8 cellular contexts compared by ENCODE assay signal in genomic region chr16:57764341-57765159, GRCh38. TPM values are rescaled to one million over a fixed set of nuclear protein-coding genes. Genes with fewer than 3 reads are reported as not detected.
A peak's percentile ranks its signal among the peaks of the same experiment; 100 is the strongest.
DNase-seq lines count a peak whose midpoint lies in the region; ATAC-seq, FAIRE-seq and TF ChIP-seq lines count a peak whose summit lies in the region.

No MANE protein-coding gene starts in this region.

- H3K4me1 ChIP-seq in keratinocyte (ENCODE audit: control insufficient read depth, extremely low read depth, insufficient read depth, low read length): peaks cover 18% of the 10 kb centered on the region

- CTCF ChIA-PET in activated CD4-positive, alpha-beta T cell treated with anti-CD3 and anti-CD28 coated beads, Interleukin-2, amount 10 ng/mL, durations not matched to agents 7 days and 5 days (lab: Charles Lee): no interaction called here

- peak overlapping the region; percentile 67 for H3K4me2 ChIP-seq in keratinocyte (ENCODE audit: control insufficient read depth, extremely low read depth, insufficient read depth, low read depth, low read length)

- H3K27me3 ChIP-seq in keratinocyte (ENCODE audit: control insufficient read depth, extremely low read depth, insufficient read depth, low read length): no peaks in the 10 kb centered on the region

- H3K79me2 ChIP-seq in keratinocyte (ENCODE audit: control insufficient read depth, insufficient read depth, low read length): no peaks in the 10 kb centered on the region

- POLR2A ChIA-PET in activated CD4-positive, alpha-beta T cell treated with anti-CD3 and anti-CD28 coated beads, Interleukin-2, amount 10 ng/mL, durations not matched to agents 7 days and 5 days (lab: Charles Lee): no interaction called here
- POLR2A ChIA-PET in activated naive CD8-positive, alpha-beta T cell treated with anti-CD3 and anti-CD28 coated beads, Interleukin-2, amount 10 ng/mL, durations not matched to agents 7 days and 5 days (lab: Charles Lee): no interaction called here

- dilution Hi-C loops in keratinocyte (cut with MboI; ENCODE audit: extremely low pct_ligation_motif_present, low sequenced_read_pairs): no loop called here

- peak; percentile 50 for ATAC-seq in activated naive CD8-positive, alpha-beta T cell treated with anti-CD3 and anti-CD28 coated beads, Interleukin-2, amount 10 ng/mL, durations not matched to agents 7 days and 5 days (ENCODE audit: low read depth)
- ATAC-seq in GM18520 (IDR thresholded peaks at IDR 0.05; ENCODE audit: unreplicated experiment) (no peak), HG03280 (IDR thresholded peaks at IDR 0.05; ENCODE audit: unreplicated experiment) (no peak)

- H3K4me1 Mint-ChIP-seq in activated CD4-positive, alpha-beta T cell treated with anti-CD3 and anti-CD28 coated beads, Interleukin-2, amount 10 ng/mL, durations not matched to agents 7 days and 5 days: no peaks in the 10 kb centered on the region
- no peaks in the 10 kb centered on the region for H3K4me1 Mint-ChIP-seq in activated naive CD8-positive, alpha-beta T cell treated with anti-CD3 and anti-CD28 coated beads, Interleukin-2, amount 10 ng/mL, durations not matched to agents 7 days and 5 days

- peak overlapping the region; percentile 75 for H3K9ac ChIP-seq in keratinocyte (ENCODE audit: control insufficient read depth, extremely low read depth, insufficient read depth, low read length)

- H3K9me3 ChIP-seq in keratinocyte (ENCODE audit: control insufficient read depth, low read depth, low read length): no peaks in the 10 kb centered on the region

- no peaks in the 10 kb centered on the region for H3K36me3 Mint-ChIP-seq in activated CD4-positive, alpha-beta T cell treated with anti-CD3 and anti-CD28 coated beads, Interleukin-2, amount 10 ng/mL, durations not matched to agents 7 days and 5 days (ENCODE audit: low read depth)
- no peaks in the 10 kb centered on the region for H3K36me3 Mint-ChIP-seq in activated naive CD8-positive, alpha-beta T cell treated with anti-CD3 and anti-CD28 coated beads, Interleukin-2, amount 10 ng/mL, durations not matched to agents 7 days and 5 days

- no peaks in the 10 kb centered on the region for H3K9me1 ChIP-seq in keratinocyte (ENCODE audit: control insufficient read depth, extremely low read depth, insufficient read depth, low read length)

- peaks cover 19 to 48% of the 10 kb centered on the region in 2 experiments for H3K36me3 ChIP-seq in keratinocyte (ENCODE audit: control insufficient read depth in 2 of 2, extremely low read depth in 1 of 2, insufficient read depth in 2 of 2, low read length in 2 of 2)

- H3K9me3 Mint-ChIP-seq in activated CD4-positive, alpha-beta T cell treated with anti-CD3 and anti-CD28 coated beads, Interleukin-2, amount 10 ng/mL, durations not matched to agents 7 days and 5 days: no peaks in the 10 kb centered on the region
- no peaks in the 10 kb centered on the region for H3K9me3 Mint-ChIP-seq in activated naive CD8-positive, alpha-beta T cell treated with anti-CD3 and anti-CD28 coated beads, Interleukin-2, amount 10 ng/mL, durations not matched to agents 7 days and 5 days

- H3K27ac ChIP-seq in keratinocyte (ENCODE audit: control insufficient read depth, insufficient read depth, low read length): peak overlapping the region; percentile 92

- TF ChIP-seq CTCF in keratinocyte (optimal IDR thresholded peaks at IDR 0.05 in 1 of 3, IDR thresholded peaks at IDR 0.05 in 1 of 3, conservative IDR thresholded peaks at IDR 0.05 in 1 of 3; ENCODE audit: extremely low read depth in 1 of 3, insufficient read depth in 2 of 3, low read length in 3 of 3): no peak

- H3K27ac Mint-ChIP-seq in activated CD4-positive, alpha-beta T cell treated with anti-CD3 and anti-CD28 coated beads, Interleukin-2, amount 10 ng/mL, durations not matched to agents 7 days and 5 days: no peak overlapping the region
- H3K27ac Mint-ChIP-seq in activated naive CD8-positive, alpha-beta T cell treated with anti-CD3 and anti-CD28 coated beads, Interleukin-2, amount 10 ng/mL, durations not matched to agents 7 days and 5 days: no peak overlapping the region

- H2AFZ ChIP-seq in keratinocyte (ENCODE audit: control insufficient read depth, low read length): peak overlapping the region; percentile 49

- H3K27me3 Mint-ChIP-seq in activated CD4-positive, alpha-beta T cell treated with anti-CD3 and anti-CD28 coated beads, Interleukin-2, amount 10 ng/mL, durations not matched to agents 7 days and 5 days: no peaks in the 10 kb centered on the region
- H3K27me3 Mint-ChIP-seq in activated naive CD8-positive, alpha-beta T cell treated with anti-CD3 and anti-CD28 coated beads, Interleukin-2, amount 10 ng/mL, durations not matched to agents 7 days and 5 days: no peaks in the 10 kb centered on the region

- peak; percentile 94 for FAIRE-seq in keratinocyte (lab: Jason Lieb, UNC)

- no peaks in the 10 kb centered on the region for H4K20me1 ChIP-seq in keratinocyte (ENCODE audit: control insufficient read depth, extremely low read depth, insufficient read depth, low read length)

- no peak overlapping the region for H3K4me3 Mint-ChIP-seq in activated CD4-positive, alpha-beta T cell treated with anti-CD3 and anti-CD28 coated beads, Interleukin-2, amount 10 ng/mL, durations not matched to agents 7 days and 5 days
- no peak overlapping the region for H3K4me3 Mint-ChIP-seq in activated naive CD8-positive, alpha-beta T cell treated with anti-CD3 and anti-CD28 coated beads, Interleukin-2, amount 10 ng/mL, durations not matched to agents 7 days and 5 days

- no peak overlapping the region for H3K4me3 ChIP-seq in Jurkat, Clone E6-1 (ENCODE audit: low read length)
- no peak overlapping the region for H3K4me3 ChIP-seq in keratinocyte (ENCODE audit: control insufficient read depth in 2 of 3, extremely low read depth in 1 of 3, insufficient read depth in 2 of 3, low read depth in 1 of 3, low read length in 3 of 3)

- DNase-seq in activated CD4-positive, alpha-beta T cell treated with anti-CD3 and anti-CD28 coated beads, Interleukin-2, amount 10 ng/mL, durations not matched to agents 7 days and 5 days: peak; percentile 23
- no peak for DNase-seq in activated CD4-positive, alpha-beta T cell treated with anti-CD3 and anti-CD28 coated beads, Interleukin-2, amount 50 U/mL, for 1 hour
- DNase-seq in Jurkat, Clone E6-1 (ENCODE audit: low read depth, low spot score): peak; percentile 51
- no peak for DNase-seq in activated naive CD8-positive, alpha-beta T cell treated with anti-CD3 and anti-CD28 coated beads, Interleukin-2, amount 10 ng/mL, durations not matched to agents 7 days and 5 days
- DNase-seq in keratinocyte (ENCODE audit: low read depth, low spot score): peak; percentile 93
- DNase-seq in NCI-H2029 (lab: John Stamatoyannopoulos, UW): no peak

RNA-seq across cellular contexts. Expression of gene KATNB1, which starts 29.0 kb away (rescaled TPM):
- 10 to 100 TPM; 23.1 to 31.7 TPM for total RNA-seq in activated CD4-positive, alpha-beta T cell treated with anti-CD3 and anti-CD28 coated beads, Interleukin-2, amount 10 ng/mL, durations not matched to agents 7 days and 5 days
- polyA plus RNA-seq in Jurkat, Clone E6-1 (2012; ENCODE audit: insufficient read depth, insufficient read length): 45.6 TPM
- 10 to 100 TPM; 31.1 to 31.4 TPM for total RNA-seq in activated naive CD8-positive, alpha-beta T cell treated with anti-CD3 and anti-CD28 coated beads, Interleukin-2, amount 10 ng/mL, durations not matched to agents 7 days and 5 days
- polyA plus RNA-seq in keratinocyte: 18.9 to 21.8 TPM (median 20.6 TPM) in 3 replicates
- 28.6 TPM for polyA plus RNA-seq in keratinocyte (2011; ENCODE audit: low read depth)
- 12.2 and 26.1 TPM in 2 replicates for polyA plus RNA-seq in keratinocyte (2011; cell fraction: cytosol; rRNA removed)
- polyA plus RNA-seq in keratinocyte (2011; cell fraction: nucleus; rRNA removed): 28.5 and 40.1 TPM in 2 replicates
- 17.8 and 21.1 TPM in 2 replicates for polyA plus RNA-seq in keratinocyte (2012; ENCODE audit: low replicate concordance)
- polyA minus RNA-seq in keratinocyte: 17.5 to 38.7 TPM (median 26.3 TPM) in 3 replicates
- polyA minus RNA-seq in keratinocyte (2011; cell fraction: cytosol; rRNA and poly(A)+ RNA removed): 29.4 TPM
- 16.4 and 22.3 TPM in 2 replicates for polyA minus RNA-seq in keratinocyte (2011; cell fraction: nucleus; rRNA and poly(A)+ RNA removed)

RNA-seq across cellular contexts. Expression of gene KIFC3, which starts 37.7 kb away (rescaled TPM):
- total RNA-seq in activated CD4-positive, alpha-beta T cell treated with anti-CD3 and anti-CD28 coated beads, Interleukin-2, amount 10 ng/mL, durations not matched to agents 7 days and 5 days: not detected
- 2.4 TPM for polyA plus RNA-seq in Jurkat, Clone E6-1 (2012; ENCODE audit: insufficient read depth, insufficient read length)
- total RNA-seq in activated naive CD8-positive, alpha-beta T cell treated with anti-CD3 and anti-CD28 coated beads, Interleukin-2, amount 10 ng/mL, durations not matched to agents 7 days and 5 days: 1 to 10 TPM; 1.1 to 1.9 TPM
- 22.7 to 32.8 TPM (median 27.9 TPM) in 3 replicates for polyA plus RNA-seq in keratinocyte
- polyA plus RNA-seq in keratinocyte (2011; ENCODE audit: low read depth): 33.9 TPM
- 12.9 and 27.8 TPM in 2 replicates for polyA plus RNA-seq in keratinocyte (2011; cell fraction: cytosol; rRNA removed)
- polyA plus RNA-seq in keratinocyte (2011; cell fraction: nucleus; rRNA removed): 49.8 and 69.5 TPM in 2 replicates
- polyA plus RNA-seq in keratinocyte (2012; ENCODE audit: low replicate concordance): 37.9 and 40.1 TPM in 2 replicates
- polyA minus RNA-seq in keratinocyte: 31.2 to 72.9 TPM (median 41.7 TPM) in 3 replicates
- 48.5 TPM for polyA minus RNA-seq in keratinocyte (2011; cell fraction: cytosol; rRNA and poly(A)+ RNA removed)
- polyA minus RNA-seq in keratinocyte (2011; cell fraction: nucleus; rRNA and poly(A)+ RNA removed): 48.5 and 49.4 TPM in 2 replicates

Comparison
In these comparisons a context has a peak if more than half of its experiments do, and no peak if none do; other contexts are left out.
1. DNase-seq: peak in activated CD4-positive, alpha-beta T cell treated with anti-CD3 and anti-CD28 coated beads, Interleukin-2, amount 10 ng/mL, durations not matched to agents 7 days and 5 days (single experiment), Jurkat, Clone E6-1 (single experiment) and keratinocyte (single experiment); none in activated CD4-positive, alpha-beta T cell treated with anti-CD3 and anti-CD28 coated beads, Interleukin-2, amount 50 U/mL, for 1 hour (single experiment), activated naive CD8-positive, alpha-beta T cell treated with anti-CD3 and anti-CD28 coated beads, Interleukin-2, amount 10 ng/mL, durations not matched to agents 7 days and 5 days (single experiment) and NCI-H2029 (single experiment).